Comparison of ENCODE assay signal across 13 cellular contexts in the genomic region with DNA sequence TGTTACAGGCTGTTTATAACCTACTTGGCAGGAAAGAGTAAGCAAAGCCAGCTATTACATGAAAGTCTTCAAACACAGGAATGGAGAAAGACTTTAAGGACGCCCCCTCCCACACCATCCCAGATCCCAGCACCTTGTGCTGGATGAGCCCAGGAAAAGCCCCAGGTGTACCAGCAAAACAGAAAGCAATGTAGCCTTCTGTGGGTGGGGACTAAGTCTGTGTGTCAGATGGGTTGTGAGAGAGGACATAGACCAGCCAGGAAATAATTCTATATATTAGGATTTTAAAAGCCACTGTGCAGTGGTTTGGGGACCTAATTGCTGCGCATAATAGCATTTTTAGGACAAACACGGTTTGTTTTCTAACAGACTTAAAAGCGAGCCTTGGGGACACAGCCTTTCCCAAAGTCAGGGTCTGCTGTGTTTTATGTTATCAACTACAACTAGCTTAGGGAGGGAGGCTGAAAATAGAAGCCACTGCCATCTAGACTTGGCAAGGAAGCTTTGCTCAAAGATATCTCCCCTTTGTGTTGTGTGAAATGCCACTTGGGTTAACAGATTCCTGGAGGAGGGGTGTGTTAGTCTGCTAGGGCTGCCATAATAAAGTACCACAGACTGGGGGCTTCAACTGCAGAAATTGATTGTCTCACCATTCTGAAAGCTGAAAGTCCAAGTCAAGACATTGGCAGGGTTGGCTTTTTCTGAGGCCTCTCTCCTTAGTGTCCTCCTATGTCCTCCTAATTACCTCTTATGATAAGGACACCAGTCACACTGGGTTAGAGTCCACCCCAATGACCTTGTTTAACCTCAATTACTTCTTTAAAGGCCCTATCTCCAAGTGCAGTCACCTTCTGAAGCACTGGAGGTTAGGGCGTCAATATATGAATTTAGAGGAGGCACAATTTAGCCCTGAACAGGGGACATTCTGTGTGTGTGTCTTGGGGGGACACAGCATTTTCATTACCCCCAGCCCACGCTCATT. TPM values are rescaled to one million over a fixed set of nuclear protein-coding genes. Genes with fewer than 3 reads are reported as not detected.
"Had no signal": no experiment of that assay in that cellular context is flagged by ENCODE, and none has a peak within 500 bp of the region (broad histone marks: within the 10 kb centered on the region; RNA-seq: fewer than 3 reads in every experiment).

No MANE protein-coding gene starts in this region.

- ATAC-seq: naive thymus-derived CD4-positive, alpha-beta T cell; stimulated activated effector memory CD8-positive, alpha-beta T cell treated with anti-CD3 and anti-CD28 coated beads, Interleukin-12 subunit alpha, Interleukin-12 subunit beta, amount 100 ng/mL, for 72 hours; stimulated activated naive CD8-positive, alpha-beta T cell treated with anti-CD3 and anti-CD28 coated beads, Interleukin-15, Interleukin-2, amounts not matched to agents 100 U/mL and 50 U/mL, for 24 hours had no signal

- DNase-seq: effector memory CD4-positive, alpha-beta T cell; foreskin melanocyte; mesendoderm; naive thymus-derived CD4-positive, alpha-beta T cell; posterior cingulate gyrus; stimulated activated CD4-positive, alpha-beta T cell treated with anti-CD3 and anti-CD28 coated beads, Interleukin-2, amount 100 ng/mL, for 48 hours; stimulated activated CD8-positive, alpha-beta memory T cell treated with anti-CD3 and anti-CD28 coated beads, Interleukin-4, amount 100 ng/mL, for 48 hours; stimulated activated naive CD8-positive, alpha-beta T cell treated with anti-CD3 and anti-CD28 coated beads, Interleukin-15, Interleukin-2, amounts not matched to agents 100 U/mL and 50 U/mL, for 24 hours; thyroid gland had no signal

RNA-seq across cellular contexts. Expression of a gene that starts 17.2 kb away (rescaled TPM):
- total RNA-seq: epithelial cell of proximal tubule, glomerular endothelial cell, mononuclear cell had no signal
